ENCODE assay signal across 9 cellular contexts in the genomic region with DNA sequence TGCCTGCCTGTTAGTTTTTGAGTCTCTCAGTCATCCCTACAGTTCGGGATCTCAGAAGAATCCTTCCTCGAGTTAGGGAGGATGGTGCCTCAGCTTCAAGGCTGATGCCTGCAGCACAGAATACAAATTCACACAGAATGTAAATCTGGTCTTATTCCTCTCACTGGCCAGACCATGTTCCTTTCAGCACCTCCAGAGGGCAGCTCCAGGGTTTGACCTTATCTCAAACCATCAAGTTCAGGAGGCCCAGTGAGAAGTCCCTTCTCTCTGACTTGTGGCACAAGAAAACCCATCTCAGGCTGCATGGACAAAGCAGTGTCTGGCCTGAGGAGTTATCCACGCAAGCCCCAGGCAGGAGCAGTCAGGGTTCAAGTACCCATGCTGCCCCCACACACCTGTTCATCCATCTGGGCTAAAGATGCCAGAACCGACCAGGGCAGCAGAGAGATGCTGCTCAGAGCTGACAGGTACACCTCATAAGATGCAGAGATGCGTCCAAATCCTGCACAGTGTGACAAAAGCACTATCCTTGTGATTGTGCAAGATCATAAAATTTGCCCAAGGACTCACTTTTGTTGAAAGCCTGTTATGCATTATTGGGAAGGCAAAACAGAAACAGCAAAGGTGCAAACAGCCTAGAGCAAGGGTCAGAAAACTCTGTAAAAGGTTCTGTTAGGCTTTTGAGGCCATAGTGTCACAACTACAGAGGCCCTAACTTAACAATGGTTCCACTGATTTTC. TPM values are rescaled to one million over a fixed set of nuclear protein-coding genes. Genes with fewer than 3 reads are reported as not detected.
DNase-seq lines count a peak whose midpoint lies in the region; ATAC-seq, FAIRE-seq and TF ChIP-seq lines count a peak whose summit lies in the region.
"Had no signal": no experiment of that assay in that cellular context is flagged by ENCODE, and none has a peak within 500 bp of the region (broad histone marks: within the 10 kb centered on the region; RNA-seq: fewer than 3 reads in every experiment).

No MANE protein-coding gene starts in this region.

- intact Hi-C loops in CD14-positive monocyte (cut with micrococcal nuclease): loop anchor here (2.0 to 10.0 kb wide), 3 partner anchors 181 to 219 kb away; no protein-coding TSS in a partner anchor
- intact Hi-C loops in activated CD4-positive, alpha-beta T cell treated with anti-CD3 and anti-CD28 coated beads, Interleukin-2, amount 10 ng/mL, durations not matched to agents 24 days and 14 days (cut with micrococcal nuclease): no loop called here

- no peak overlapping the region for H3K4me3 Mint-ChIP-seq in CD14-positive monocyte
- H3K4me3 Mint-ChIP-seq in activated CD4-positive, alpha-beta T cell treated with anti-CD3 and anti-CD28 coated beads, Interleukin-2, amount 10 ng/mL, durations not matched to agents 24 days and 14 days: no peak overlapping the region

- no peaks in the 10 kb centered on the region for H3K4me1 Mint-ChIP-seq in CD14-positive monocyte
- H3K4me1 Mint-ChIP-seq in activated CD4-positive, alpha-beta T cell treated with anti-CD3 and anti-CD28 coated beads, Interleukin-2, amount 10 ng/mL, durations not matched to agents 24 days and 14 days: no peaks in the 10 kb centered on the region

- FAIRE-seq in GM19239 (lab: Jason Lieb, UNC): no peak

- H3K27me3 Mint-ChIP-seq in CD14-positive monocyte (ENCODE audit: low read depth in 3 of 3): peaks cover 0 to 1% (median 0%) of the 10 kb centered on the region in 3 donors
- H3K27me3 Mint-ChIP-seq in activated CD4-positive, alpha-beta T cell treated with anti-CD3 and anti-CD28 coated beads, Interleukin-2, amount 10 ng/mL, durations not matched to agents 24 days and 14 days: peaks cover 10% of the 10 kb centered on the region

- peak; percentile 20 for TF ChIP-seq CTCF in CD14-positive monocyte (IDR thresholded peaks at IDR 0.05)

- peaks cover 0 to 2% (median 0%) of the 10 kb centered on the region in 7 donors for H3K9me3 Mint-ChIP-seq in CD14-positive monocyte
- no peaks in the 10 kb centered on the region for H3K9me3 Mint-ChIP-seq in activated CD4-positive, alpha-beta T cell treated with anti-CD3 and anti-CD28 coated beads, Interleukin-2, amount 10 ng/mL, durations not matched to agents 24 days and 14 days

- in situ Hi-C loops in SK-MEL-5 (cut with HindIII; ENCODE audit: low pct_unique_long_range_greater_than_20kb, low sequenced_read_pairs): no loop called here

- peak overlapping the region in 1 of 7 donors; percentile 40 for H3K27ac Mint-ChIP-seq in CD14-positive monocyte
- H3K27ac Mint-ChIP-seq in activated CD4-positive, alpha-beta T cell treated with anti-CD3 and anti-CD28 coated beads, Interleukin-2, amount 10 ng/mL, durations not matched to agents 24 days and 14 days: no peak overlapping the region

- no peaks in the 10 kb centered on the region for H3K36me3 Mint-ChIP-seq in CD14-positive monocyte
- H3K36me3 Mint-ChIP-seq in activated CD4-positive, alpha-beta T cell treated with anti-CD3 and anti-CD28 coated beads, Interleukin-2, amount 10 ng/mL, durations not matched to agents 24 days and 14 days (ENCODE audit: low read depth): no peaks in the 10 kb centered on the region

- DNase-seq in CD14-positive monocyte (ENCODE audit: low spot score) (no peak), GM19239 (ENCODE audit: insufficient read length, low spot score) (peak; percentile 13), SK-MEL-5 (ENCODE audit: low read depth, low spot score) (peak; percentile 61), iris pigment epithelial cell (ENCODE audit: low read depth) (peak; percentile 37), KG1 (lab: John Stamatoyannopoulos, UW) (no peak), GM19240 (ENCODE audit: insufficient read length, low spot score) (no peak)
- no peak for DNase-seq in activated CD4-positive, alpha-beta T cell treated with anti-CD3 and anti-CD28 coated beads, Interleukin-2, amount 10 ng/mL, durations not matched to agents 24 days and 14 days
- DNase-seq: NCI-H748 treated with DMSO at 0.1 percent for 48 hours had no signal

- ATAC-seq in HG03025 (IDR thresholded peaks at IDR 0.05; ENCODE audit: low FRiP score, unreplicated experiment): no peak

RNA-seq across cellular contexts. Expression of gene BCAR3, which starts 49.8 kb away (rescaled TPM):
- under 1 TPM in 1 of 2 donors, not detected in 1; 0.05 TPM for polyA plus RNA-seq in CD14-positive monocyte
- total RNA-seq in SK-MEL-5 (2014; rRNA removed; shearing (Covaris generic)): 34.5 and 36.9 TPM in 2 replicates
- 26.4 and 30.1 TPM in 2 replicates for polyA plus RNA-seq in SK-MEL-5 (2015; cell fraction: cytosol; rRNA removed)
- polyA plus RNA-seq in SK-MEL-5 (2015; cell fraction: nucleus; rRNA removed): 20.5 and 22.6 TPM in 2 replicates
- total RNA-seq in activated CD4-positive, alpha-beta T cell treated with anti-CD3 and anti-CD28 coated beads, Interleukin-2, amount 10 ng/mL, durations not matched to agents 24 days and 14 days: 0.45 and 0.61 TPM in 2 replicates

Comparison
In these comparisons a context has a peak if more than half of its experiments do, and no peak if none do; other contexts are left out.
1. DNase-seq: peak in GM19239 (single experiment), SK-MEL-5 (single experiment) and iris pigment epithelial cell (single experiment); none in CD14-positive monocyte (single experiment), KG1 (single experiment), GM19240 (single experiment) and activated CD4-positive, alpha-beta T cell treated with anti-CD3 and anti-CD28 coated beads, Interleukin-2, amount 10 ng/mL, durations not matched to agents 24 days and 14 days (single experiment).
2. RNA of gene BCAR3, which starts 49.8 kb away (total RNA-seq): 34.5 to 36.9 TPM in SK-MEL-5; 0.45 to 0.61 TPM in activated CD4-positive, alpha-beta T cell treated with anti-CD3 and anti-CD28 coated beads, Interleukin-2, amount 10 ng/mL, durations not matched to agents 24 days and 14 days; every median in the first group is over 10 times any median in the second.